ENCODE assay signal across 1 cellular context in genomic region chr3:171871392-171872274, GRCh38.
TF ChIP-seq lines count a peak whose summit lies in the region.

No MANE protein-coding gene starts in this region.

TF ChIP-seq in K562, 482 proteins besides CTCF, POLR2A, EP300 and RAD21 (continued from another document and continues in another):
- TF ChIP-seq MGA (IDR thresholded peaks at IDR 0.05): no peak
- TF ChIP-seq SPI1 (IDR thresholded peaks at IDR 0.05; ENCODE audit: borderline replicate concordance, low read depth, low read length): no peak
- TF ChIP-seq TARDBP (IDR thresholded peaks at IDR 0.05): no peak
- no peak for TF ChIP-seq ZNF133 (CRISPR knock-in tag; IDR thresholded peaks at IDR 0.05)
- TF ChIP-seq PHB (CRISPR knock-in tag; IDR thresholded peaks at IDR 0.05): no peak
- TF ChIP-seq SMARCE1 (IDR thresholded peaks at IDR 0.05): peak; percentile 67; the same call in 1 of the 2 replicates
- no peak for TF ChIP-seq ZSCAN32 (CRISPR knock-in tag; IDR thresholded peaks at IDR 0.05)
- no peak for TF ChIP-seq ZNF764 (CRISPR knock-in tag; IDR thresholded peaks at IDR 0.05; ENCODE audit: low read depth)
- TF ChIP-seq HMGXB4 (CRISPR knock-in tag; IDR thresholded peaks at IDR 0.05): no peak
- peak; percentile 63; the same call in 1 of the 2 replicates for TF ChIP-seq PML (IDR thresholded peaks at IDR 0.05; ENCODE audit: low read length)
- TF ChIP-seq MCM3 (IDR thresholded peaks at IDR 0.05): no peak
- TF ChIP-seq, protein P1, sequence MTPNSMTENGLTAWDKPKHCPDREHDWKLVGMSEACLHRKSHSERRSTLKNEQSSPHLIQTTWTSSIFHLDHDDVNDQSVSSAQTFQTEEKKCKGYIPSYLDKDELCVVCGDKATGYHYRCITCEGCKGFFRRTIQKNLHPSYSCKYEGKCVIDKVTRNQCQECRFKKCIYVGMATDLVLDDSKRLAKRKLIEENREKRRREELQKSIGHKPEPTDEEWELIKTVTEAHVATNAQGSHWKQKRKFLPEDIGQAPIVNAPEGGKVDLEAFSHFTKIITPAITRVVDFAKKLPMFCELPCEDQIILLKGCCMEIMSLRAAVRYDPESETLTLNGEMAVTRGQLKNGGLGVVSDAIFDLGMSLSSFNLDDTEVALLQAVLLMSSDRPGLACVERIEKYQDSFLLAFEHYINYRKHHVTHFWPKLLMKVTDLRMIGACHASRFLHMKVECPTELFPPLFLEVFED (CRISPR knock-in tag; conservative IDR thresholded peaks at IDR 0.05): no peak
- TF ChIP-seq ZNF586 (CRISPR knock-in tag; conservative IDR thresholded peaks at IDR 0.05): 0 out of 2 replicates have a peak, but pooled peaks have one; percentile 16
- TF ChIP-seq HNRNPH1 (optimal IDR thresholded peaks at IDR 0.05; ENCODE audit: low read depth, low read length): no peak
- no peak for TF ChIP-seq FUS (optimal IDR thresholded peaks at IDR 0.05; ENCODE audit: low read depth, low read length)
- TF ChIP-seq, protein P2, sequence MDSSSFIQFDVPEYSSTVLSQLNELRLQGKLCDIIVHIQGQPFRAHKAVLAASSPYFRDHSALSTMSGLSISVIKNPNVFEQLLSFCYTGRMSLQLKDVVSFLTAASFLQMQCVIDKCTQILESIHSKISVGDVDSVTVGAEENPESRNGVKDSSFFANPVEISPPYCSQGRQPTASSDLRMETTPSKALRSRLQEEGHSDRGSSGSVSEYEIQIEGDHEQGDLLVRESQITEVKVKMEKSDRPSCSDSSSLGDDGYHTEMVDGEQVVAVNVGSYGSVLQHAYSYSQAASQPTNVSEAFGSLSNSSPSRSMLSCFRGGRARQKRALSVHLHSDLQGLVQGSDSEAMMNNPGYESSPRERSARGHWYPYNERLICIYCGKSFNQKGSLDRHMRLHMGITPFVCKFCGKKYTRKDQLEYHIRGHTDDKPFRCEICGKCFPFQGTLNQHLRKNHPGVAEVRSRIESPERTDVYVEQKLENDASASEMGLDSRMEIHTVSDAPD (CRISPR knock-in tag; IDR thresholded peaks at IDR 0.05): no peak
- TF ChIP-seq TEAD2 (tag; IDR thresholded peaks at IDR 0.05): no peak
- no peak for TF ChIP-seq USF2 (CRISPR knock-in tag; IDR thresholded peaks at IDR 0.05)
- no peak for TF ChIP-seq PTBP1 (IDR thresholded peaks at IDR 0.05; ENCODE audit: low read depth, low read length)
- TF ChIP-seq, protein P3, sequence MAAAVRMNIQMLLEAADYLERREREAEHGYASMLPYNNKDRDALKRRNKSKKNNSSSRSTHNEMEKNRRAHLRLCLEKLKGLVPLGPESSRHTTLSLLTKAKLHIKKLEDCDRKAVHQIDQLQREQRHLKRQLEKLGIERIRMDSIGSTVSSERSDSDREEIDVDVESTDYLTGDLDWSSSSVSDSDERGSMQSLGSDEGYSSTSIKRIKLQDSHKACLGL (CRISPR knock-in tag; IDR thresholded peaks at IDR 0.05; ENCODE audit: borderline replicate concordance, poor library complexity, severe bottlenecking): no peak
- TF ChIP-seq, protein P4, sequence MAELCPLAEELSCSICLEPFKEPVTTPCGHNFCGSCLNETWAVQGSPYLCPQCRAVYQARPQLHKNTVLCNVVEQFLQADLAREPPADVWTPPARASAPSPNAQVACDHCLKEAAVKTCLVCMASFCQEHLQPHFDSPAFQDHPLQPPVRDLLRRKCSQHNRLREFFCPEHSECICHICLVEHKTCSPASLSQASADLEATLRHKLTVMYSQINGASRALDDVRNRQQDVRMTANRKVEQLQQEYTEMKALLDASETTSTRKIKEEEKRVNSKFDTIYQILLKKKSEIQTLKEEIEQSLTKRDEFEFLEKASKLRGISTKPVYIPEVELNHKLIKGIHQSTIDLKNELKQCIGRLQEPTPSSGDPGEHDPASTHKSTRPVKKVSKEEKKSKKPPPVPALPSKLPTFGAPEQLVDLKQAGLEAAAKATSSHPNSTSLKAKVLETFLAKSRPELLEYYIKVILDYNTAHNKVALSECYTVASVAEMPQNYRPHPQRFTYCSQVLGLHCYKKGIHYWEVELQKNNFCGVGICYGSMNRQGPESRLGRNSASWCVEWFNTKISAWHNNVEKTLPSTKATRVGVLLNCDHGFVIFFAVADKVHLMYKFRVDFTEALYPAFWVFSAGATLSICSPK (IDR thresholded peaks at IDR 0.05; ENCODE audit: borderline replicate concordance): no peak
- TF ChIP-seq, protein P5, sequence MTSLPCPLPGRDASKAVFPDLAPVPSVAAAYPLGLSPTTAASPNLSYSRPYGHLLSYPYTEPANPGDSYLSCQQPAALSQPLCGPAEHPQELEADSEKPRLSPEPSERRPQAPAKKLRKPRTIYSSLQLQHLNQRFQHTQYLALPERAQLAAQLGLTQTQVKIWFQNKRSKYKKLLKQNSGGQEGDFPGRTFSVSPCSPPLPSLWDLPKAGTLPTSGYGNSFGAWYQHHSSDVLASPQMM (CRISPR knock-in tag; IDR thresholded peaks at IDR 0.05): no peak
- TF ChIP-seq CCNT2 (IDR thresholded peaks at IDR 0.05; ENCODE audit: borderline replicate concordance, extremely low read depth, insufficient read length, low read depth, low read length): peak; percentile 93
- no peak for TF ChIP-seq ZNF217 (CRISPR knock-in tag; IDR thresholded peaks at IDR 0.05)
- peak; percentile 65 for TF ChIP-seq TCF3 (CRISPR knock-in tag; IDR thresholded peaks at IDR 0.05)
- no peak for TF ChIP-seq JUN (IDR thresholded peaks at IDR 0.05; ENCODE audit: borderline replicate concordance, low read depth, low read length)
- TF ChIP-seq JUN (CRISPR knock-in tag; IDR thresholded peaks at IDR 0.05; ENCODE audit: borderline replicate concordance): no peak
- TF ChIP-seq, protein P6, sequence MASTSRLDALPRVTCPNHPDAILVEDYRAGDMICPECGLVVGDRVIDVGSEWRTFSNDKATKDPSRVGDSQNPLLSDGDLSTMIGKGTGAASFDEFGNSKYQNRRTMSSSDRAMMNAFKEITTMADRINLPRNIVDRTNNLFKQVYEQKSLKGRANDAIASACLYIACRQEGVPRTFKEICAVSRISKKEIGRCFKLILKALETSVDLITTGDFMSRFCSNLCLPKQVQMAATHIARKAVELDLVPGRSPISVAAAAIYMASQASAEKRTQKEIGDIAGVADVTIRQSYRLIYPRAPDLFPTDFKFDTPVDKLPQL (IDR thresholded peaks at IDR 0.05; ENCODE audit: extremely low read depth, insufficient read length): no peak
- peak; percentile 49 for TF ChIP-seq HMGN3 (IDR thresholded peaks at IDR 0.05; ENCODE audit: borderline replicate concordance, extremely low read depth, insufficient read length, low read depth, low read length)
- TF ChIP-seq BRD4 (IDR thresholded peaks at IDR 0.05): no peak
- no peak for TF ChIP-seq SIN3B (IDR thresholded peaks at IDR 0.05; ENCODE audit: low read depth)
- TF ChIP-seq, protein P7, sequence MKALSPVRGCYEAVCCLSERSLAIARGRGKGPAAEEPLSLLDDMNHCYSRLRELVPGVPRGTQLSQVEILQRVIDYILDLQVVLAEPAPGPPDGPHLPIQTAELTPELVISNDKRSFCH (CRISPR knock-in tag; IDR thresholded peaks at IDR 0.05): no peak
- TF ChIP-seq, protein P7 (tag; IDR thresholded peaks at IDR 0.05): 0 out of 2 replicates have a peak, but pooled peaks have one; percentile 49
- TF ChIP-seq KLF13 (tag; IDR thresholded peaks at IDR 0.05; ENCODE audit: borderline replicate concordance, low read depth): no peak
- no peak for TF ChIP-seq HNRNPUL1 (IDR thresholded peaks at IDR 0.05; ENCODE audit: low read length)
- no peak for TF ChIP-seq CHCHD3 (CRISPR knock-in tag; IDR thresholded peaks at IDR 0.05)
- TF ChIP-seq ZNF384 (IDR thresholded peaks at IDR 0.05; ENCODE audit: low read depth, low read length): no peak
- TF ChIP-seq PRPF4 (IDR thresholded peaks at IDR 0.05; ENCODE audit: insufficient read depth, low read depth, low read length, poor library complexity, severe bottlenecking): no peak
- TF ChIP-seq MEF2D (tag; conservative IDR thresholded peaks at IDR 0.05; ENCODE audit: low read depth): 0 out of 2 replicates have a peak, but pooled peaks have one; percentile 50
- no peak for TF ChIP-seq MCM5 (IDR thresholded peaks at IDR 0.05; ENCODE audit: low read depth)
